In the genomic region with DNA sequence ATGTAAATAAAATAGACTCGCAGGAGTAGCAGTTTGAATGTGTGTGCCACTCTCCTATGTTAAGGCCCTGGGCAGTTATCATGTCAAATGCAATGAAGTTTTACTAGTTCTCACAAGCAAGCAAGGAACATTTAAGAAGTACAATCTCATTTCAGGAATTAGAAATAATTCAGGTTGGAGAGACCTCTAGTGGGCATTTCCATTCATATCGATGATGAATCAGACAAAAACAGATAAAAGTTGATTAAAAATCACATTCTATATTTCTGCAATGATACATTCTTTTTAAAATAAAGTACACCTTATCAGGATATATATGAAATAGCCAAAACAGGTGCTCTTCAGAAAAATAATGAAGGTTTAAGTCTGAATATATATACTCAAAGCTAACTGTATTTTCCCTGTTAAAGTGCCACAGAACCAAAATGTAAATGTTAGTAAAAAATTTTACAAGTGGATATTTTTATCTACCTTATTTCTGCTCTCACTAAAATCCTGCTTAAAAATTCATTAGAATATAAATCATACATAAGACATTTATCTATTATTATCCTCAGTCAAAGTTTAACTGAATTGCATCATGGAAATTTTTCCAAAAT, we compare ENCODE assay signal across 1 cellular context.
TF ChIP-seq lines count a peak whose summit lies in the region.

No MANE protein-coding gene starts in this region.

TF ChIP-seq in GM12878, 131 proteins besides CTCF, POLR2A, EP300 and RAD21 (continued from another document):
- no peak for TF ChIP-seq CEBPZ (IDR thresholded peaks at IDR 0.05; ENCODE audit: low read depth, low read length)
